ENCODE assay signal across 14 cellular contexts in genomic region chr1:27103498-27103897, GRCh38.
"Had no signal": no experiment of that assay in that cellular context is flagged by ENCODE, and none has a peak within 500 bp of the region (broad histone marks: within the 10 kb centered on the region; RNA-seq: fewer than 3 reads in every experiment).

No MANE protein-coding gene starts in this region.

- H3K36me3 ChIP-seq: brain microvascular endothelial cell, prostate gland had no signal

- ATAC-seq: left cardiac atrium had no signal

- H3K27me3 ChIP-seq: brain microvascular endothelial cell, spleen, suprapubic skin had no signal

- H3K4me3 ChIP-seq: mucosa of descending colon, prostate gland, spleen, suprapubic skin had no signal

- H3K9me3 ChIP-seq: mucosa of descending colon, prostate gland, spleen, suprapubic skin had no signal

- DNase-seq: activated CD4-positive, CD25-positive, alpha-beta regulatory T cell; activated CD8-positive, alpha-beta memory T cell treated with anti-CD3 and anti-CD28 coated beads, Interleukin-2, amount 10 ng/mL, durations not matched to agents 7 days and 5 days; activated effector memory CD4-positive, alpha-beta T cell treated with anti-CD3 and anti-CD28 coated beads, Interleukin-2, amount 50 U/mL, for 16 hours; activated T-cell treated with anti-CD3 and anti-CD28 coated beads, Interleukin-2, amount 50 U/mL, for 4 hours; brain microvascular endothelial cell; dermis blood vessel endothelial cell; left cardiac atrium; mucosa of descending colon; naive thymus-derived CD8-positive, alpha-beta T cell; spleen; stimulated activated CD4-positive, alpha-beta T cell treated with anti-CD3 and anti-CD28 coated beads, Interleukin-1b, Interleukin-23, amount 100 ng/mL, for 48 hours; stimulated activated naive CD8-positive, alpha-beta T cell treated with anti-CD3 and anti-CD28 coated beads, Interleukin-15, Interleukin-2, amounts not matched to agents 100 U/mL and 50 U/mL, for 24 hours had no signal

- H3K27ac ChIP-seq: brain microvascular endothelial cell, prostate gland, suprapubic skin had no signal
